In the genomic region with DNA sequence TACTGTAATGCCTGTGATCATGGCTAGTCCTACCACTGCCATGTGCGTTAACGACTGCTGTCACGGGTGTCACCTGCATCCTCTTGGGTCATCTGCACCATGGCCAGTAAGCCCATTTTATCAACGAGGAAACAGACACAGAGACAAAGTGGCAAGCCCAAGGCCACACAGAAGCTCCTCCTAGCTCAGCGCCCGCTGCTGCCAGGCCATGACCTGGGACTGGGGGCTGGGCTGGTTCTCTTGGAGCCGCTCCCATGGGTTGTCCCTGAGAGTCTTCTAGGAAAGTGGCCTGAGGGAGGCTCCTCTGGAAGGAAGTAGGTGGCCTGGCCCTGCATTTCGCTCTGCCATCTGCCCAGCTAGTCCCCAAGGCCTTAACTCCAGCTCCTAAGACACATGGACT, we compare ENCODE assay signal across 17 cellular contexts. TPM values are rescaled to one million over a fixed set of nuclear protein-coding genes. Genes with fewer than 3 reads are reported as not detected.
DNase-seq lines count a peak whose midpoint lies in the region; ATAC-seq, FAIRE-seq and TF ChIP-seq lines count a peak whose summit lies in the region.
"Had no signal": no experiment of that assay in that cellular context is flagged by ENCODE, and none has a peak within 500 bp of the region (broad histone marks: within the 10 kb centered on the region; RNA-seq: fewer than 3 reads in every experiment).

No MANE protein-coding gene starts in this region.

- no peaks in the 10 kb centered on the region for H3K9me3 Mint-ChIP-seq in CD4-positive, CD25-positive, alpha-beta regulatory T cell

- no peaks in the 10 kb centered on the region for H3K9me3 ChIP-seq in CD4-positive, CD25-positive, alpha-beta regulatory T cell (ENCODE audit: control insufficient read depth in 2 of 2, low read length in 2 of 2)
- H3K9me3 ChIP-seq in KOPT-K1 (ENCODE audit: insufficient read depth, low read length, poor library complexity, severe bottlenecking), result no peaks in the 10 kb centered on the region
- H3K9me3 ChIP-seq in gastrocnemius medialis, result no peaks in the 10 kb centered on the region
- H3K9me3 ChIP-seq: SJCRH30 had no signal

- TF ChIP-seq CTCF in gastrocnemius medialis (IDR thresholded peaks at IDR 0.05 in 4 of 5, conservative IDR thresholded peaks at IDR 0.05 in 1 of 5), result no peak
- no peak for TF ChIP-seq CTCF in foreskin keratinocyte (conservative IDR thresholded peaks at IDR 0.05)

- H3K4me3 Mint-ChIP-seq in CD4-positive, CD25-positive, alpha-beta regulatory T cell, result peak overlapping the region; percentile 84 to 92 (median 90)

- peaks cover 35% of the 10 kb centered on the region for H3K36me3 ChIP-seq in CD4-positive, CD25-positive, alpha-beta regulatory T cell (ENCODE audit: control insufficient read depth, insufficient read depth, low read length)
- peaks cover 66% of the 10 kb centered on the region for H3K36me3 ChIP-seq in KOPT-K1 (ENCODE audit: insufficient read depth, low read length)
- peaks cover 0 to 43% of the 10 kb centered on the region in 2 donors for H3K36me3 ChIP-seq in gastrocnemius medialis
- H3K36me3 ChIP-seq: SJCRH30 had no signal

- ATAC-seq in CD4-positive, CD25-positive, alpha-beta regulatory T cell (ENCODE audit: low read depth in 2 of 2), result no peak
- no peak for ATAC-seq in gastrocnemius medialis
- ATAC-seq in foreskin keratinocyte, result no peak

- H3K36me3 Mint-ChIP-seq in CD4-positive, CD25-positive, alpha-beta regulatory T cell, result peaks cover 19% of the 10 kb centered on the region

- peak overlapping the region; percentile 93 to 97 (median 95) for H3K27ac Mint-ChIP-seq in CD4-positive, CD25-positive, alpha-beta regulatory T cell

- peaks cover 70% of the 10 kb centered on the region for H3K4me1 ChIP-seq in CD4-positive, CD25-positive, alpha-beta regulatory T cell (ENCODE audit: control insufficient read depth, insufficient read depth, low read length, poor library complexity, severe bottlenecking)
- H3K4me1 ChIP-seq in gastrocnemius medialis, result peaks cover 53 to 63% of the 10 kb centered on the region in 2 donors
- H3K4me1 ChIP-seq in foreskin keratinocyte, result peaks cover 19% of the 10 kb centered on the region

- in situ Hi-C loops in gastrocnemius medialis (cut with MboI; ENCODE audit: low sequenced_read_pairs in 4 of 4), result loop anchor here in 3 of 4 donors (5.0 to 10.0 kb wide), 3 partner anchors 47 to 93 kb away; no protein-coding TSS in a partner anchor

- H3K27ac ChIP-seq in CD4-positive, CD25-positive, alpha-beta regulatory T cell (ENCODE audit: insufficient read depth, low read length, poor library complexity, severe bottlenecking), result peak overlapping the region; percentile 75
- H3K27ac ChIP-seq in KOPT-K1 (ENCODE audit: low read depth, low read length, poor library complexity, severe bottlenecking) (peak overlapping the region; percentile 54), cingulate gyrus (ENCODE audit: low read depth, low read length) (peak overlapping the region; percentile 98), gastrocnemius medialis (peak overlapping the region; percentile 84 to 94 (median 92)), foreskin keratinocyte (no peak overlapping the region)
- H3K27ac ChIP-seq: SJCRH30 had no signal

- H3K4me1 Mint-ChIP-seq in CD4-positive, CD25-positive, alpha-beta regulatory T cell, result peaks cover 0 to 71% (median 33%) of the 10 kb centered on the region in 4 donors

- no peak for FAIRE-seq in RCC 7860 (lab: Jason Lieb, UNC)
- FAIRE-seq: D721Med, endometrium, GM19239, H54 had no signal

- intact Hi-C loops in gastrocnemius medialis (cut with DNase I; ENCODE audit: low total_unique reads), result loop anchor here (10.0 kb wide), 1 partner anchor 223 kb away; the partner anchor contains the start of gene WDR82

- H3K27me3 Mint-ChIP-seq in CD4-positive, CD25-positive, alpha-beta regulatory T cell, result no peaks in the 10 kb centered on the region

- no peak for TF ChIP-seq POLR2A in gastrocnemius medialis (IDR thresholded peaks at IDR 0.05)

- DNase-seq in CD4-positive, CD25-positive, alpha-beta regulatory T cell, result no peak
- no peak for DNase-seq in gastrocnemius medialis
- DNase-seq in HuH-7.5 (ENCODE audit: low spot score), result no peak
- DNase-seq in NCI-H510A treated with DMSO at 0.1 percent for 48 hours (lab: John Stamatoyannopoulos, UW), result no peak
- no peak for DNase-seq in RCC 7860 (ENCODE audit: low spot score)
- DNase-seq in foreskin keratinocyte, result no peak
- DNase-seq: activated CD4-positive, CD25-positive, alpha-beta regulatory T cell treated with anti-CD3 and anti-CD28 coated beads, Interleukin-2, amount 50 U/mL, for 72 hours; amniotic stem cell; NCI-H1436; NCI-H748 treated with DMSO at 0.1 percent for 48 hours; SJCRH30 had no signal

- H3K4me3 ChIP-seq in CD4-positive, CD25-positive, alpha-beta regulatory T cell (ENCODE audit: low read depth, low read length), result peak overlapping the region; percentile 63
- no peak overlapping the region for H3K4me3 ChIP-seq in gastrocnemius medialis
- H3K4me3 ChIP-seq: SJCRH30 had no signal

- H3K27me3 ChIP-seq in CD4-positive, CD25-positive, alpha-beta regulatory T cell (ENCODE audit: control insufficient read depth, insufficient read depth, low read length), result no peaks in the 10 kb centered on the region
- no peaks in the 10 kb centered on the region for H3K27me3 ChIP-seq in gastrocnemius medialis
- H3K27me3 ChIP-seq in foreskin keratinocyte, result no peaks in the 10 kb centered on the region
- H3K27me3 ChIP-seq: SJCRH30 had no signal

RNA-seq across cellular contexts. Expression of gene DUSP7, which starts 4.9 kb away (rescaled TPM):
- total RNA-seq in CD4-positive, CD25-positive, alpha-beta regulatory T cell, result 12.7 TPM
- polyA plus RNA-seq in CD4-positive, CD25-positive, alpha-beta regulatory T cell, result 1 to 10 TPM; 3.0 to 3.7 (median 3.5) TPM
- total RNA-seq in gastrocnemius medialis, result 10 to 100 TPM; 14.0 to 39.7 (median 26.3) TPM
- 119 and 131 TPM in 2 replicates for total RNA-seq in foreskin keratinocyte
- 107 and 117 TPM in 2 replicates for polyA plus RNA-seq in foreskin keratinocyte

RNA-seq across cellular contexts. Expression of gene RPL29, which starts 55.7 kb away (rescaled TPM):
- total RNA-seq in CD4-positive, CD25-positive, alpha-beta regulatory T cell, result 1,128 TPM
- 1,000 to 10,000 TPM; 1,236 to 1,661 (median 1,413) TPM for polyA plus RNA-seq in CD4-positive, CD25-positive, alpha-beta regulatory T cell
- total RNA-seq in gastrocnemius medialis (1,000 to 10,000 TPM; 1,885 to 2,483 (median 2,154) TPM), foreskin keratinocyte (1,319 and 1,629 TPM in 2 replicates)
- 2,404 and 2,789 TPM in 2 replicates for polyA plus RNA-seq in foreskin keratinocyte
